ENCODE assay signal across 24 cellular contexts in the genomic region with DNA sequence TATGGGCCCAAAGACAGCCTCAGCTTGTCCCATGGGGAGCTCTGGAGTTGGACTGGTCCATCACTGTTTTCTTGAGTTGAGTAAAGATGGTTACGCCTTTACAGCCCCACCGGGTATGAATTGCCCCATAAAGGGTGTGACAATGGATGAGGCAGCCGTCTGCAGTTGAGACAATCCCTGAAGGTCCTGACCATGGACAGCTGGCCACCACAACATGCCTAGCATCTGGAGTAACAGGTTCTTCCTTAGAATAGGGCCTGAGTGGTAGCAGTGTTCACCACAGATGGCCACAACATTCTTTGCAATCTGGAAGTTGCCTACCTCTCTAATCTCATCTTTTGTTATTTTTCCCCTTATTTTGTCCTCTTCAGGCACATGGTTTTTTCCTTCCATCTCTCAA. TPM values are rescaled to one million over a fixed set of nuclear protein-coding genes. Genes with fewer than 3 reads are reported as not detected.
"Had no signal": no experiment of that assay in that cellular context is flagged by ENCODE, and none has a peak within 500 bp of the region (broad histone marks: within the 10 kb centered on the region; RNA-seq: fewer than 3 reads in every experiment).

No MANE protein-coding gene starts in this region.

- H3K4me3 Mint-ChIP-seq: effector memory CD8-positive, alpha-beta T cell; endodermal cell; mesothelial cell of epicardium; naive B cell had no signal

- H3K4me1 ChIP-seq: gastrocnemius medialis, left lung, lower lobe of right lung had no signal

- H3K4me3 ChIP-seq: coronary artery, dorsolateral prefrontal cortex, esophagus squamous epithelium, gastrocnemius medialis, heart right ventricle, left lung, lower lobe of right lung, mucosa of descending colon had no signal

- H3K9me3 Mint-ChIP-seq: effector memory CD8-positive, alpha-beta T cell; endodermal cell; mesothelial cell of epicardium had no signal

- DNase-seq: dermis blood vessel endothelial cell; dorsolateral prefrontal cortex; effector CD4-positive, alpha-beta T cell; effector memory CD8-positive, alpha-beta T cell; endodermal cell; erythroblast; esophagus squamous epithelium; foreskin fibroblast; foreskin melanocyte; gastrocnemius medialis; heart right ventricle; hippocampal formation; left cardiac atrium; left lung; left ventricle myocardium superior; lower lobe of right lung; mesenchymal stem cell; mucosa of descending colon; naive B cell had no signal

- H3K9me3 ChIP-seq: esophagus squamous epithelium, gastrocnemius medialis, left lung, lower lobe of right lung, mucosa of descending colon had no signal

- H3K27me3 ChIP-seq: esophagus squamous epithelium, gastrocnemius medialis, left lung had no signal

- H3K27ac ChIP-seq: coronary artery, dorsolateral prefrontal cortex, epithelial cell of prostate, esophagus squamous epithelium, gastrocnemius medialis, heart right ventricle, left lung, lower lobe of right lung had no signal

- H3K27ac Mint-ChIP-seq: effector memory CD8-positive, alpha-beta T cell; endodermal cell; mesothelial cell of epicardium; naive B cell had no signal

- H3K4me1 Mint-ChIP-seq: naive B cell had no signal

- H3K36me3 Mint-ChIP-seq: mesothelial cell of epicardium, naive B cell had no signal

- H3K36me3 ChIP-seq: esophagus squamous epithelium, gastrocnemius medialis, heart right ventricle, left lung, lower lobe of right lung had no signal

RNA-seq across cellular contexts. Expression of gene HS3ST2, which starts 51.5 kb away (rescaled TPM):
- total RNA-seq: dermis blood vessel endothelial cell, glomerular endothelial cell, lung microvascular endothelial cell, mesothelial cell of epicardium had no signal
